Comparison of ENCODE assay signal across 26 cellular contexts in genomic region chr4:38968668-38969067, GRCh38.
"Had no signal": no experiment of that assay in that cellular context is flagged by ENCODE, and none has a peak within 500 bp of the region (broad histone marks: within the 10 kb centered on the region; RNA-seq: fewer than 3 reads in every experiment).

No MANE protein-coding gene starts in this region.

- H3K36me3 ChIP-seq: cardiac muscle cell, colonic mucosa, Peyer's patch, SJSA1 had no signal

- H3K9me3 ChIP-seq: colonic mucosa, Peyer's patch, SJSA1 had no signal

- H3K4me1 ChIP-seq: colonic mucosa, Peyer's patch had no signal

- DNase-seq: activated CD4-positive, alpha-beta memory T cell treated with anti-CD3 and anti-CD28 coated beads for 36 hours; activated CD4-positive, alpha-beta T cell treated with anti-CD3 and anti-CD28 coated beads for 48 hours; activated CD4-positive, CD25-positive, alpha-beta regulatory T cell treated with anti-CD3 and anti-CD28 coated beads, Interleukin-2, amount 50 U/mL, for 72 hours; activated CD8-positive, alpha-beta memory T cell treated with anti-CD3 and anti-CD28 coated beads for 24 hours; activated effector memory CD4-positive, alpha-beta T cell treated with anti-CD3 and anti-CD28 coated beads, Interleukin-2, amount 50 U/mL, for 16 hours; activated naive CD4-positive, alpha-beta T cell treated with anti-CD3 and anti-CD28 coated beads, Interleukin-2, amount 10 ng/mL, durations not matched to agents 7 days and 5 days; activated naive CD8-positive, alpha-beta T cell treated with anti-CD3 and anti-CD28 coated beads for 36 hours; activated T-cell treated with anti-CD3 and anti-CD28 coated beads, Interleukin-2, amount 50 U/mL, for 72 hours; brain microvascular endothelial cell; cerebellar nuclear complex; colonic mucosa; KG1; NCI-H1092; NCI-H1417; NCI-H1930; NCI-H2171; NCI-H2227 treated with DMSO at 0.1 percent for 48 hours; NCI-H69; NK-92 treated with Interleukin-12 subunit alpha and Interleukin-12 subunit beta, amount 100 ng/mL, for 24 hours; Peyer's patch; SHP77; SW 1271 had no signal

- H3K4me3 Mint-ChIP-seq: activated CD4-positive, alpha-beta memory T cell treated with anti-CD3 and anti-CD28 coated beads for 36 hours; activated naive CD4-positive, alpha-beta T cell treated with anti-CD3 and anti-CD28 coated beads, Interleukin-2, amount 10 ng/mL, durations not matched to agents 7 days and 5 days; activated naive CD8-positive, alpha-beta T cell treated with anti-CD3 and anti-CD28 coated beads for 36 hours; activated T-cell treated with anti-CD3 and anti-CD28 coated beads, Interleukin-2, amount 50 U/mL, for 72 hours; WTC11 had no signal

- H3K27me3 Mint-ChIP-seq: activated CD4-positive, alpha-beta memory T cell treated with anti-CD3 and anti-CD28 coated beads for 36 hours; activated naive CD4-positive, alpha-beta T cell treated with anti-CD3 and anti-CD28 coated beads, Interleukin-2, amount 10 ng/mL, durations not matched to agents 7 days and 5 days; activated naive CD8-positive, alpha-beta T cell treated with anti-CD3 and anti-CD28 coated beads for 36 hours had no signal

- H3K27me3 ChIP-seq: brain microvascular endothelial cell, cardiac muscle cell, colonic mucosa, Peyer's patch, SJSA1 had no signal

- ATAC-seq: activated T-cell treated with anti-CD3 and anti-CD28 coated beads, Interleukin-2, amount 50 U/mL, for 72 hours; SK-N-SH treated with all-trans-retinoic acid at 6 μM for 48 hours; WTC11 had no signal

- H3K27ac Mint-ChIP-seq: activated naive CD4-positive, alpha-beta T cell treated with anti-CD3 and anti-CD28 coated beads, Interleukin-2, amount 10 ng/mL, durations not matched to agents 7 days and 5 days; WTC11 had no signal

- H3K9me3 Mint-ChIP-seq: activated naive CD4-positive, alpha-beta T cell treated with anti-CD3 and anti-CD28 coated beads, Interleukin-2, amount 10 ng/mL, durations not matched to agents 7 days and 5 days; activated naive CD8-positive, alpha-beta T cell treated with anti-CD3 and anti-CD28 coated beads for 36 hours; WTC11 had no signal

- H3K27ac ChIP-seq: cardiac muscle cell, colonic mucosa, Peyer's patch had no signal

- H3K36me3 Mint-ChIP-seq: WTC11 had no signal

- H3K4me3 ChIP-seq: cardiac muscle cell, colonic mucosa, Peyer's patch, SJSA1 had no signal
